ENCODE assay signal across 12 cellular contexts in the genomic region with DNA sequence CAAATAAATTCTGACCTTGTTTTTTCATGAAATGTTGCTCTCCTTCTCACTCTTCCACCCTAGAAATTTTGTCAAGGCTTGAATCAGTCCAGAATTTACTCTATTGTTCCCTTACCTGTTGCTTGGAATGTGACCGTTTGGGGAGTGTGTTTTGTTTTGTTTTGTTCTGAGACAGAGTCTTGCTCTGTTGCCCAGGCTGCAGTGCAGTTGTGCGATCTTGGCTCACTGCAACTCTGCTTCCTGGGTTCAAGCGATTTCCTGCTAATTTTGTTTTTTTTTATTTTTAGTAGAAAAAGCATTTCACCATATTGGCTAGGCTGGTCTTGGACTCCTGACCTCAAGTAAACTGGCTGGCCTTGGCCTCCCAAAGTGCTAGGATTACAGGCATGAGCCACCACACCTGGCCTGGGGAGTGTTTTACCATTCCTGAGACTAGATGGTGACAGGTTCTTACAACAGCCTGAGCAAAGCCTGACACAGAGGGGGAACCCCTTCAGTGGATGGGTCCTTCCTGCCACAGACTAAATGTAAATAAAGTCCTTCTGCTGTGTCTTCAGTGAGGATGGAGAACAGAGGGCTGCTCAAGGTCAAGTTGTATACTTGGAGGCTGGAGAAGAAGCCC. TPM values are rescaled to one million over a fixed set of nuclear protein-coding genes. Genes with fewer than 3 reads are reported as not detected.
DNase-seq lines count a peak whose midpoint lies in the region; ATAC-seq and TF ChIP-seq lines count a peak whose summit lies in the region.
"Had no signal": no experiment of that assay in that cellular context is flagged by ENCODE, and none has a peak within 500 bp of the region (broad histone marks: within the 10 kb centered on the region; RNA-seq: fewer than 3 reads in every experiment).

No MANE protein-coding gene starts in this region.

- H2AFZ ChIP-seq in PC-3 (ENCODE audit: low read length): no peak overlapping the region

- H3K27me3 Mint-ChIP-seq in activated CD8-positive, alpha-beta memory T cell treated with anti-CD3 and anti-CD28 coated beads, Interleukin-2, amount 10 ng/mL, durations not matched to agents 7 days and 5 days: peaks cover 41% of the 10 kb centered on the region
- no peaks in the 10 kb centered on the region for H3K27me3 Mint-ChIP-seq in stimulated activated memory B cell treated with anti-CD40 and anti-IgM and Interleukin-4, amounts not matched to agents 10 μg/mL and 1 μg/mL and 100 μg/mL, for 72 hours

- DNase-seq in PC-3 (no peak), GM10248 (ENCODE audit: extremely low spot score) (no peak), NCI-H146 (lab: John Stamatoyannopoulos, UW) (no peak)
- peak; percentile 65 for DNase-seq in activated CD8-positive, alpha-beta memory T cell treated with anti-CD3 and anti-CD28 coated beads, Interleukin-2, amount 10 ng/mL, durations not matched to agents 7 days and 5 days
- DNase-seq: anterior cingulate cortex, DMS 273 treated with DMSO at 0.1 percent for 48 hours, KG1, RPMI8226, sigmoid colon had no signal

- POLR2A ChIA-PET in PC-3 (lab: Charles Lee; ENCODE audit: unreplicated experiment): interaction anchor here (1.0 kb wide), 1 partner anchor 17 kb away, joined by 5 read pairs; no protein-coding TSS in a partner anchor
- POLR2A ChIA-PET in GM10248 (lab: Yijun Ruan, JAX): no interaction called here

- no peaks in the 10 kb centered on the region for H3K9me3 ChIP-seq in PC-3 (ENCODE audit: low read length)
- H3K9me3 ChIP-seq: sigmoid colon had no signal

- ATAC-seq in PC-3 (no peak), esophagus mucosa (peak; percentile 53), GM18868 (IDR thresholded peaks at IDR 0.05; ENCODE audit: unreplicated experiment) (no peak)
- peak; percentile 62 for ATAC-seq in activated CD8-positive, alpha-beta memory T cell treated with anti-CD3 and anti-CD28 coated beads, Interleukin-2, amount 10 ng/mL, durations not matched to agents 7 days and 5 days
- peak; percentile 58 for ATAC-seq in stimulated activated memory B cell treated with anti-CD40 and anti-IgM and Interleukin-4, amounts not matched to agents 10 μg/mL and 1 μg/mL and 100 μg/mL, for 72 hours

- intact Hi-C loops in PC-3 (cut with micrococcal nuclease): no loop called here

- H3K27ac Mint-ChIP-seq in activated CD8-positive, alpha-beta memory T cell treated with anti-CD3 and anti-CD28 coated beads, Interleukin-2, amount 10 ng/mL, durations not matched to agents 7 days and 5 days: peak overlapping the region; percentile 96
- H3K27ac Mint-ChIP-seq in stimulated activated memory B cell treated with anti-CD40 and anti-IgM and Interleukin-4, amounts not matched to agents 10 μg/mL and 1 μg/mL and 100 μg/mL, for 72 hours: peak overlapping the region; percentile 49

- H3K4me1 ChIP-seq in PC-3 (ENCODE audit: insufficient read depth, low read length): peaks cover 28% of the 10 kb centered on the region
- H3K4me1 ChIP-seq: sigmoid colon had no signal

- peaks cover 18% of the 10 kb centered on the region for H3K36me3 Mint-ChIP-seq in activated CD8-positive, alpha-beta memory T cell treated with anti-CD3 and anti-CD28 coated beads, Interleukin-2, amount 10 ng/mL, durations not matched to agents 7 days and 5 days
- H3K36me3 Mint-ChIP-seq in stimulated activated memory B cell treated with anti-CD40 and anti-IgM and Interleukin-4, amounts not matched to agents 10 μg/mL and 1 μg/mL and 100 μg/mL, for 72 hours: no peaks in the 10 kb centered on the region

- peaks cover 51% of the 10 kb centered on the region for H3K4me1 Mint-ChIP-seq in activated CD8-positive, alpha-beta memory T cell treated with anti-CD3 and anti-CD28 coated beads, Interleukin-2, amount 10 ng/mL, durations not matched to agents 7 days and 5 days
- H3K4me1 Mint-ChIP-seq in stimulated activated memory B cell treated with anti-CD40 and anti-IgM and Interleukin-4, amounts not matched to agents 10 μg/mL and 1 μg/mL and 100 μg/mL, for 72 hours: peaks cover 17% of the 10 kb centered on the region

- no peaks in the 10 kb centered on the region for H3F3A ChIP-seq in PC-3 (ENCODE audit: low read length, unreplicated experiment)

- H4K20me1 ChIP-seq in PC-3 (ENCODE audit: low read length): no peaks in the 10 kb centered on the region

- no peaks in the 10 kb centered on the region for H3K36me3 ChIP-seq in PC-3 (ENCODE audit: low read depth, low read length)
- H3K36me3 ChIP-seq: sigmoid colon had no signal

- 0 out of 2 replicates have a peak overlapping the region, but pooled peaks have one; percentile 13 for H3K27ac ChIP-seq in PC-3 (ENCODE audit: low read length)
- H3K27ac ChIP-seq: sigmoid colon had no signal

- no peak overlapping the region for H3K4me2 ChIP-seq in PC-3 (ENCODE audit: low read length)

- no TSS peak for BruUV-seq in PC-3 (replicated peaks; lab: Mats Ljungman, UMichigan)

- no peak for TF ChIP-seq CTCF in PC-3 (conservative IDR thresholded peaks at IDR 0.05; ENCODE audit: low read depth, low read length)
- TF ChIP-seq CTCF in GM10248 (IDR thresholded peaks at IDR 0.05; ENCODE audit: control extremely low read depth, extremely low read depth, low read depth, missing control alignments): no peak

- no peak overlapping the region for H3K4me3 ChIP-seq in PC-3 (ENCODE audit: low read length)
- H3K4me3 ChIP-seq: sigmoid colon had no signal

- no peaks in the 10 kb centered on the region for H3K27me3 ChIP-seq in PC-3 (ENCODE audit: low read length)
- H3K27me3 ChIP-seq: sigmoid colon had no signal

- H3K4me3 Mint-ChIP-seq in activated CD8-positive, alpha-beta memory T cell treated with anti-CD3 and anti-CD28 coated beads, Interleukin-2, amount 10 ng/mL, durations not matched to agents 7 days and 5 days: peak overlapping the region; percentile 62
- no peak overlapping the region for H3K4me3 Mint-ChIP-seq in stimulated activated memory B cell treated with anti-CD40 and anti-IgM and Interleukin-4, amounts not matched to agents 10 μg/mL and 1 μg/mL and 100 μg/mL, for 72 hours

- peaks cover 2% of the 10 kb centered on the region for H3K9me3 Mint-ChIP-seq in activated CD8-positive, alpha-beta memory T cell treated with anti-CD3 and anti-CD28 coated beads, Interleukin-2, amount 10 ng/mL, durations not matched to agents 7 days and 5 days (ENCODE audit: low read depth)
- H3K9me3 Mint-ChIP-seq in stimulated activated memory B cell treated with anti-CD40 and anti-IgM and Interleukin-4, amounts not matched to agents 10 μg/mL and 1 μg/mL and 100 μg/mL, for 72 hours: no peaks in the 10 kb centered on the region

- no peaks in the 10 kb centered on the region for H3K79me2 ChIP-seq in PC-3 (ENCODE audit: low read length)

- H3K9ac ChIP-seq in PC-3 (ENCODE audit: low read length): no peak overlapping the region

- CTCF ChIA-PET in PC-3 (lab: Charles Lee) (no interaction called here), GM10248 (lab: Yijun Ruan, JAX) (interaction anchor here (2.4 to 4.2 kb wide), 2 partner anchors 8 to 10 kb away, joined by 7 to 35 read pairs; no protein-coding TSS in a partner anchor)
- CTCF ChIA-PET in activated CD8-positive, alpha-beta memory T cell treated with anti-CD3 and anti-CD28 coated beads, Interleukin-2, amount 10 ng/mL, durations not matched to agents 7 days and 5 days (lab: Charles Lee): interaction anchor here (1.0 to 12.5 kb wide), 5 partner anchors 9 to 502 kb away, joined by 3 to 115 read pairs (median 11); a partner anchor contains a TSS

- H3K9me2 ChIP-seq in PC-3 (replicated peaks; ENCODE audit: low read length): no peaks in the 10 kb centered on the region

RNA-seq across cellular contexts. Expression of gene HAUS1, which starts 52.0 kb away (rescaled TPM):
- total RNA-seq in PC-3 (2014; rRNA removed): 10.9 and 17.7 TPM in 2 replicates
- total RNA-seq in activated CD8-positive, alpha-beta memory T cell treated with anti-CD3 and anti-CD28 coated beads, Interleukin-2, amount 10 ng/mL, durations not matched to agents 7 days and 5 days: 10 to 100 TPM; 57.4 to 59.2 TPM
- 18.4 TPM for total RNA-seq in esophagus mucosa

RNA-seq across cellular contexts. Expression of gene ATP5F1A, which starts 58.1 kb away (rescaled TPM):
- total RNA-seq in PC-3 (2014; rRNA removed) (243 and 250 TPM in 2 replicates), esophagus mucosa (466 TPM)
- total RNA-seq in activated CD8-positive, alpha-beta memory T cell treated with anti-CD3 and anti-CD28 coated beads, Interleukin-2, amount 10 ng/mL, durations not matched to agents 7 days and 5 days: 100 to 1,000 TPM; 341 to 485 TPM

Comparison
In these comparisons a context has a peak if more than half of its experiments do, and no peak if none do; other contexts are left out.
1. ATAC-seq: peak in activated CD8-positive, alpha-beta memory T cell treated with anti-CD3 and anti-CD28 coated beads, Interleukin-2, amount 10 ng/mL, durations not matched to agents 7 days and 5 days (single experiment), esophagus mucosa (single experiment) and stimulated activated memory B cell treated with anti-CD40 and anti-IgM and Interleukin-4, amounts not matched to agents 10 μg/mL and 1 μg/mL and 100 μg/mL, for 72 hours (single experiment); none in PC-3 (single experiment) and GM18868 (single experiment).